In the genomic region with DNA sequence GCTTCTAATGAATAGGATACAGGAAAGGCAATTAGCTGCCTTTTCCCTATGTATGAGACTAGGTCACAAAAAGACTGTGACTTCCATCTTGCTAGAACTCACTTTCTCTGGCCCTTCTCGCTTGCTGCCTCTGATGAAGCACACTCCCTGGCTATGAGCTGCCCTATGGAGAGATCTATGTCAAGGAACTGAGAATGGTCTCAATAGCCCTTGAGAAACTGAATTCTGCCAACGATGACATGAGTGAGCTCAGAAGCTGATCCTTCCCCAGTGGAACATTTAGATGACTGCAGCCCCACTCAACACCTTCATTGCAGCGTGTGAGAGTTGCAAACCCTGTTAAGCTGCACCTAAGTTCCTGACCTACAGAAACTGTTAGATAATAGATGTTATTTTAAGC, we compare ENCODE assay signal across 28 cellular contexts.
"Had no signal": no experiment of that assay in that cellular context is flagged by ENCODE, and none has a peak within 500 bp of the region (broad histone marks: within the 10 kb centered on the region; RNA-seq: fewer than 3 reads in every experiment).

No MANE protein-coding gene starts in this region.

- H3K4me1 ChIP-seq: adrenal gland, esophagus squamous epithelium, gastroesophageal sphincter had no signal

- H3K36me3 ChIP-seq: adrenal gland, esophagus squamous epithelium, gastroesophageal sphincter, WERI-Rb-1 had no signal

- H3K4me3 ChIP-seq: adrenal gland, body of pancreas, esophagus squamous epithelium, gastroesophageal sphincter had no signal

- DNase-seq: activated CD4-positive, alpha-beta memory T cell treated with anti-CD3 and anti-CD28 coated beads for 36 hours; activated CD4-positive, alpha-beta T cell treated with anti-CD3 and anti-CD28 coated beads for 36 hours; activated CD4-positive, alpha-beta T cell treated with anti-CD3 and anti-CD28 coated beads, Interleukin-2, amount 10 ng/mL, durations not matched to agents 24 days and 14 days; activated CD4-positive, CD25-positive, alpha-beta regulatory T cell; activated CD4-positive, CD25-positive, alpha-beta regulatory T cell treated with anti-CD3 and anti-CD28 coated beads, Interleukin-2, amount 50 U/mL, for 72 hours; activated CD8-positive, alpha-beta memory T cell treated with anti-CD3 and anti-CD28 coated beads, Interleukin-2, amount 10 ng/mL, durations not matched to agents 7 days and 5 days; activated CD8-positive, alpha-beta memory T cell treated with anti-CD3 and anti-CD28 coated beads, Interleukin-2, amount 50 U/mL, for 4 hours; activated CD8-positive, alpha-beta T cell treated with anti-CD3 and anti-CD28 coated beads, Interleukin-2, amount 10 ng/mL, durations not matched to agents 7 days and 5 days; activated effector memory CD4-positive, alpha-beta T cell treated with anti-CD3 and anti-CD28 coated beads, Interleukin-2, amount 50 U/mL, for 16 hours; activated naive CD4-positive, alpha-beta T cell treated with anti-CD3 and anti-CD28 coated beads for 36 hours; activated naive CD8-positive, alpha-beta T cell treated with anti-CD3 and anti-CD28 coated beads for 36 hours; activated naive CD8-positive, alpha-beta T cell treated with anti-CD3 and anti-CD28 coated beads, Interleukin-2, amount 50 U/mL, for 24 hours; activated T-cell treated with anti-CD3 and anti-CD28 coated beads, Interleukin-2, amount 50 U/mL, for 1 hour; activated T-cell treated with anti-CD3 and anti-CD28 coated beads, Interleukin-2, amount 50 U/mL, for 48 hours; adrenal gland; amygdala; aorta; body of pancreas; cortex of kidney; effector CD8-positive, alpha-beta T cell; esophagus squamous epithelium; foreskin melanocyte; T-helper 1 cell; T-helper 17 cell; T1000; WERI-Rb-1 had no signal

- H3K9me3 ChIP-seq: adrenal gland, body of pancreas, esophagus squamous epithelium, gastroesophageal sphincter had no signal

- H3K27me3 ChIP-seq: adrenal gland, body of pancreas, esophagus squamous epithelium, gastroesophageal sphincter had no signal

- ATAC-seq: activated CD4-positive, alpha-beta T cell treated with anti-CD3 and anti-CD28 coated beads for 36 hours; activated CD8-positive, alpha-beta memory T cell treated with anti-CD3 and anti-CD28 coated beads, Interleukin-2, amount 10 ng/mL, durations not matched to agents 7 days and 5 days; activated CD8-positive, alpha-beta T cell treated with anti-CD3 and anti-CD28 coated beads, Interleukin-2, amount 10 ng/mL, durations not matched to agents 7 days and 5 days; activated naive CD8-positive, alpha-beta T cell treated with anti-CD3 and anti-CD28 coated beads, Interleukin-2, amount 50 U/mL, for 24 hours; body of pancreas; gastroesophageal sphincter; T-helper 17 cell had no signal

- H3K27ac ChIP-seq: adrenal gland, body of pancreas, epithelial cell of prostate, esophagus squamous epithelium, gastroesophageal sphincter, WERI-Rb-1 had no signal
